14 cellular contexts compared by ENCODE assay signal in the genomic region with DNA sequence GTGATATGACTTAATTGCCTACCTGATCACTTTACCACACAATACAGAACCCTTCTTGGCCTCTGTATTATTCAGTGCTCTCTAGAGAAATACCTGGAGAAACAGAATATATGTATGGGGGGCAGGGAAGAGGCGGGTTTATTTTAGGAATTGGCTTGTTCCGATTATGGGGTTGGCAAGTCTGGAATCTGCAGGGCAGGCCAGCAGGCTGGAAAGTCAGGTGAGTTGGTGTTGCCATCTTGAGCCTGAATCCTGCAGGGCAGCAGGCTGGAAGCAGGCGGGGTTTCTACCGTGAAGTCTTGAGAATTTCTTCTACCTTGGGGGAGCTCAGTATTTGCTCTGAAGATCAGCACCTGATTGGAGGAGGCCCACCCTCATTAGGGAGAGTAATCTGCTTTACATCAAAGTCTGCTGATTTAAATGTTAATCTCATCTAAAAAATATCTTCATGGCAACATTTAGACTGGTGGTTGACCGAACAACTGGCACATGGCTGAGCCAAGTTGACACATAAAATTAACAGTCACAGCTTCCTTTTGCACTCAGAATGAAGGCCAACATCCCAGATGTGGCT.
"Had no signal": no experiment of that assay in that cellular context is flagged by ENCODE, and none has a peak within 500 bp of the region (broad histone marks: within the 10 kb centered on the region; RNA-seq: fewer than 3 reads in every experiment).

No MANE protein-coding gene starts in this region.

- H3K4me1 Mint-ChIP-seq: nephron had no signal

- DNase-seq: activated CD4-positive, alpha-beta memory T cell treated with anti-CD3 and anti-CD28 coated beads, Interleukin-2, amount 10 ng/mL, durations not matched to agents 7 days and 5 days; activated CD4-positive, alpha-beta T cell treated with anti-CD3 and anti-CD28 coated beads for 36 hours; activated gamma-delta T cell treated with Interleukin-2 at 50 U/mL for 16 hours; adrenal gland; erythroblast; lower lobe of right lung; SK-N-SH; stimulated activated naive CD8-positive, alpha-beta T cell treated with anti-CD3 and anti-CD28 coated beads, Interleukin-15, amount 100 ng/mL, for 72 hours; T-cell; trophoblast cell had no signal

- H3K27me3 Mint-ChIP-seq: activated CD4-positive, alpha-beta memory T cell treated with anti-CD3 and anti-CD28 coated beads, Interleukin-2, amount 10 ng/mL, durations not matched to agents 7 days and 5 days; activated CD4-positive, alpha-beta T cell treated with anti-CD3 and anti-CD28 coated beads for 36 hours; stimulated activated naive CD8-positive, alpha-beta T cell treated with anti-CD3 and anti-CD28 coated beads, Interleukin-15, amount 100 ng/mL, for 72 hours; T-cell had no signal

- H3K4me3 Mint-ChIP-seq: activated CD4-positive, alpha-beta memory T cell treated with anti-CD3 and anti-CD28 coated beads, Interleukin-2, amount 10 ng/mL, durations not matched to agents 7 days and 5 days; activated CD4-positive, alpha-beta T cell treated with anti-CD3 and anti-CD28 coated beads for 36 hours; nephron; stimulated activated naive CD8-positive, alpha-beta T cell treated with anti-CD3 and anti-CD28 coated beads, Interleukin-15, amount 100 ng/mL, for 72 hours; T-cell; WTC11 had no signal

- ATAC-seq: activated CD4-positive, alpha-beta T cell treated with anti-CD3 and anti-CD28 coated beads for 36 hours; activated naive CD4-positive, alpha-beta T cell treated with anti-CD3 and anti-CD28 coated beads, Interleukin-2, amount 50 U/mL, for 72 hours; gastroesophageal sphincter; lower lobe of right lung; stimulated activated naive CD8-positive, alpha-beta T cell treated with anti-CD3 and anti-CD28 coated beads, Interleukin-15, amount 100 ng/mL, for 72 hours; T-cell; WTC11 had no signal

- H3K27ac Mint-ChIP-seq: activated CD4-positive, alpha-beta memory T cell treated with anti-CD3 and anti-CD28 coated beads, Interleukin-2, amount 10 ng/mL, durations not matched to agents 7 days and 5 days; activated CD4-positive, alpha-beta T cell treated with anti-CD3 and anti-CD28 coated beads for 36 hours; activated naive CD4-positive, alpha-beta T cell treated with anti-CD3 and anti-CD28 coated beads, Interleukin-2, amount 50 U/mL, for 72 hours; nephron; stimulated activated naive CD8-positive, alpha-beta T cell treated with anti-CD3 and anti-CD28 coated beads, Interleukin-15, amount 100 ng/mL, for 72 hours; T-cell; WTC11 had no signal

- H3K36me3 Mint-ChIP-seq: WTC11 had no signal
